In the genomic region with DNA sequence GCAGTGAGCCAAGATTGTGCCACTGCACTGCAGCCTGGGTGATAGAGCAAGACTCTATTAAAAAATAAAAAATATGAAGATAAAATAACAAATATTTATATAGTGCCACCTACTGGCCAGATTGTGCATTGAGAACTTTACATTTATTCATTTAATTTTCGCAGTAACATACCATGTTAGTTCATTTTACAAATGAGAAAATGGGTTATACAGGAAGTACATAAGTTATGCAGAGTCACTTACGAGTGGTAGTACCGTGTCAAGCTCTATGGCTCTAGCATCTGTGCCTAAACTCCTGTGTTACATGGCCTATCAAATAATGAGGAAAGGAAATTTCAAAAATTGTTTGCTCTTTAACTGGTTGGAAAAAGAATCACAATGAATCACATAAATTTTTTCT, we compare ENCODE assay signal across 8 cellular contexts. TPM values are rescaled to one million over a fixed set of nuclear protein-coding genes. Genes with fewer than 3 reads are reported as not detected.
DNase-seq lines count a peak whose midpoint lies in the region; ATAC-seq and TF ChIP-seq lines count a peak whose summit lies in the region.

No MANE protein-coding gene starts in this region.

- no peak overlapping the region for H3K9ac ChIP-seq in smooth muscle cell (ENCODE audit: low read depth)

- H3K4me3 ChIP-seq in GM12864 (ENCODE audit: low read depth, low read length) (no peak overlapping the region), smooth muscle cell (no peak overlapping the region)

- H3K4me2 ChIP-seq in smooth muscle cell, result no peak overlapping the region

- peak; percentile 36 for DNase-seq in ACHN
- no peak for DNase-seq in GM12864 (ENCODE audit: low read depth)
- DNase-seq in RPMI8226, result peak; percentile 20
- peak; percentile 68 for DNase-seq in fibroblast of peridontal ligament (ENCODE audit: extremely low read depth)
- no peak for DNase-seq in smooth muscle cell (lab: John Stamatoyannopoulos, UW; ENCODE audit: unreplicated experiment)
- no peak for DNase-seq in NCI-H226
- no peak for DNase-seq in NCI-H446 treated with DMSO at 0.1 percent for 48 hours (lab: John Stamatoyannopoulos, UW)

- H3K4me1 ChIP-seq in smooth muscle cell (ENCODE audit: low read depth), result no peaks in the 10 kb centered on the region

- H4K20me1 ChIP-seq in smooth muscle cell (ENCODE audit: low read depth), result no peaks in the 10 kb centered on the region

- no peaks in the 10 kb centered on the region for H3F3A ChIP-seq in smooth muscle cell (ENCODE audit: low read depth)

- no peak for ATAC-seq in HG02981 (IDR thresholded peaks at IDR 0.05; ENCODE audit: unreplicated experiment)

- H3K27me3 ChIP-seq in smooth muscle cell (ENCODE audit: low read depth), result no peaks in the 10 kb centered on the region

- no peak overlapping the region for H3K27ac ChIP-seq in smooth muscle cell (ENCODE audit: low read depth)

- 92% methylated on average over 3 of the region's 3 CpGs for WGBS in smooth muscle cell (ENCODE audit: low lambda C conversion rate)

- H2AFZ ChIP-seq in smooth muscle cell (ENCODE audit: low read depth), result no peak overlapping the region

- peaks cover 15% of the 10 kb centered on the region for H3K36me3 ChIP-seq in smooth muscle cell (ENCODE audit: low read depth)

- no peaks in the 10 kb centered on the region for H3K79me2 ChIP-seq in smooth muscle cell (ENCODE audit: low read depth)

- H3K9me3 ChIP-seq in smooth muscle cell (replicated peaks; ENCODE audit: low read depth), result no peaks in the 10 kb centered on the region

- TF ChIP-seq CTCF in GM12864 (IDR thresholded peaks at IDR 0.05; ENCODE audit: low read depth, low read length, missing control alignments), result peak; percentile 34
- peak; percentile 77 for TF ChIP-seq CTCF in smooth muscle cell (IDR thresholded peaks at IDR 0.05; ENCODE audit: borderline replicate concordance, insufficient read depth, poor library complexity, severe bottlenecking)

- in situ Hi-C loops in ACHN (cut with HindIII; ENCODE audit: low pct_ligation_motif_present, low pct_unique_long_range_greater_than_20kb, low sequenced_read_pairs), result no loop called here

RNA-seq across cellular contexts. Expression of a gene that starts 27.9 kb away (rescaled TPM):
- 30.3 and 31.8 TPM in 2 replicates for total RNA-seq in smooth muscle cell
- polyA plus RNA-seq in smooth muscle cell, result 12.5 and 13.4 TPM in 2 replicates

Comparison
In these comparisons a context has a peak if more than half of its experiments do, and no peak if none do; other contexts are left out.
1. DNase-seq: peak in ACHN (single experiment), RPMI8226 (single experiment) and fibroblast of peridontal ligament (single experiment); none in GM12864 (single experiment), smooth muscle cell (single experiment), NCI-H226 (single experiment) and NCI-H446 treated with DMSO at 0.1 percent for 48 hours (single experiment).